Comparison of ENCODE assay signal across 24 cellular contexts in genomic region chr1:174000274-174000852, GRCh38. TPM values are rescaled to one million over a fixed set of nuclear protein-coding genes. Genes with fewer than 3 reads are reported as not detected.
A peak's percentile ranks its signal among the peaks of the same experiment; 100 is the strongest.
DNase-seq lines count a peak whose midpoint lies in the region; ATAC-seq, FAIRE-seq and TF ChIP-seq lines count a peak whose summit lies in the region.
"Had no signal": no experiment of that assay in that cellular context is flagged by ENCODE, and none has a peak within 500 bp of the region (broad histone marks: within the 10 kb centered on the region; RNA-seq: fewer than 3 reads in every experiment).

No MANE protein-coding gene starts in this region.

- H4K91ac ChIP-seq in IMR-90 (ENCODE audit: insufficient read depth, low read depth, low read length) = no peak overlapping the region

- H3K9me3 ChIP-seq in BE2C (no peaks in the 10 kb centered on the region), IMR-90 (ENCODE audit: control insufficient read depth, insufficient read depth, low read length) (no peaks in the 10 kb centered on the region), gastroesophageal sphincter (no peaks in the 10 kb centered on the region)
- H3K9me3 ChIP-seq: sigmoid colon, vagina had no signal

- no peak for FAIRE-seq in HTR-8/SVneo (lab: Jason Lieb, UNC)
- FAIRE-seq: GM12878, GM19239, kidney had no signal

- H3K18ac ChIP-seq in IMR-90 (ENCODE audit: low read depth, low read length) = no peak overlapping the region

- H2AFZ ChIP-seq in IMR-90 (replicated peaks; ENCODE audit: low read length, poor library complexity) = no peak overlapping the region
- H2AFZ ChIP-seq: GM23248, parathyroid adenoma had no signal

- no peak overlapping the region for H2BK120ac ChIP-seq in IMR-90 (ENCODE audit: low read depth, low read length)

- H4K8ac ChIP-seq in IMR-90 (ENCODE audit: low read depth in 2 of 2, low read length in 2 of 2) = no peak overlapping the region

- peak; percentile 17 for DNase-seq in BE2C
- DNase-seq in IMR-90 = peak; percentile 18
- DNase-seq in astrocyte of the spinal cord (ENCODE audit: low read depth, low spot score) = peak; percentile 21
- no peak for DNase-seq in NCI-H1105 treated with DMSO at 0.1 percent for 48 hours (lab: John Stamatoyannopoulos, UW)
- no peak for DNase-seq in stimulated activated CD4-positive, alpha-beta T cell treated with anti-CD3 and anti-CD28 coated beads, Interleukin-15, amount 100 ng/mL, for 24 hours
- DNase-seq in anterior cingulate cortex (lab: John Stamatoyannopoulos, UW) = no peak
- DNase-seq in HTR-8/SVneo (ENCODE audit: insufficient read length, low spot score) = no peak
- DNase-seq: activated CD4-positive, alpha-beta T cell treated with anti-CD3 and anti-CD28 coated beads, Interleukin-2, amount 50 U/mL, for 48 hours; aorta; GM23248; hypothalamus; KG1; kidney; naive B cell; NCI-H1694 treated with DMSO at 0.1 percent for 48 hours; NCI-H82; SHP77; sigmoid colon had no signal

- TF ChIP-seq RAD21 in IMR-90 (IDR thresholded peaks at IDR 0.05; ENCODE audit: low read length) = no peak

- CTCF ChIA-PET in IMR-90 (lab: Yijun Ruan, JAX) = interaction anchor here (0.6 kb wide), 1 partner anchor 91 kb away, joined by 5 read pairs; no protein-coding TSS in a partner anchor

- H2AK5ac ChIP-seq in IMR-90 (ENCODE audit: low read depth, low read length) = no peak overlapping the region

- H3K36me3 ChIP-seq in BE2C = no peaks in the 10 kb centered on the region; the same call in 1 of the 2 replicates
- peaks cover 8% of the 10 kb centered on the region for H3K36me3 ChIP-seq in IMR-90 (ENCODE audit: control insufficient read depth, insufficient read depth, low read length)
- H3K36me3 ChIP-seq in gastroesophageal sphincter = peaks cover 0 to 13% of the 10 kb centered on the region in 2 donors
- H3K36me3 ChIP-seq: sigmoid colon, vagina had no signal

- H3K27me3 ChIP-seq in BE2C (no peaks in the 10 kb centered on the region; the same call in 1 of the 2 replicates), IMR-90 (ENCODE audit: control insufficient read depth, insufficient read depth, low read length) (no peaks in the 10 kb centered on the region), gastroesophageal sphincter (no peaks in the 10 kb centered on the region)
- H3K27me3 ChIP-seq: BLaER1 treated with 17β-estradiol and CSF1 and Interleukin-3, amounts not matched to agents 10 nM and 100 nM; sigmoid colon; vagina had no signal

- H3K23ac ChIP-seq in IMR-90 (ENCODE audit: low read depth, low read length) = no peak overlapping the region

- dilution Hi-C loops in IMR-90 (cut with HindIII; ENCODE audit: low sequenced_read_pairs, unreplicated experiment) = no loop called here

- H2BK5ac ChIP-seq in IMR-90 (ENCODE audit: low read depth, low read length, poor library complexity, severe bottlenecking) = no peak overlapping the region

- H3K4me2 ChIP-seq in IMR-90 (ENCODE audit: low read depth, low read length) = no peak overlapping the region

- H2BK15ac ChIP-seq in IMR-90 (ENCODE audit: low read depth, low read length) = no peak overlapping the region

- no peak for TF ChIP-seq CTCF in BE2C (IDR thresholded peaks at IDR 0.05; ENCODE audit: low read depth, low read length)
- TF ChIP-seq CTCF in IMR-90 (conservative IDR thresholded peaks at IDR 0.05; ENCODE audit: low read depth, low read length) = no peak
- no peak for TF ChIP-seq CTCF in astrocyte of the spinal cord (IDR thresholded peaks at IDR 0.05; ENCODE audit: low read depth, low read length)
- TF ChIP-seq CTCF in gastroesophageal sphincter (IDR thresholded peaks at IDR 0.05) = no peak

- BruUV-seq in IMR-90 (replicated peaks; lab: Mats Ljungman, UMichigan) = no TSS peak

- peaks cover 17% of the 10 kb centered on the region for H3K9me1 ChIP-seq in IMR-90 (ENCODE audit: insufficient read depth, low read length)

- no peak overlapping the region for H2AK9ac ChIP-seq in IMR-90 (replicated peaks; ENCODE audit: low read depth, low read length, poor library complexity)

- intact Hi-C loops in IMR-90 (cut with micrococcal nuclease) = loop anchor here (2.0 to 10.0 kb wide), 2 partner anchors 16 to 214 kb away; no protein-coding TSS in a partner anchor

- no peak overlapping the region for H3K4ac ChIP-seq in IMR-90 (ENCODE audit: low read depth, low read length)

- no CpG with 5 or more reads among the region's 3 CpGs for WGBS in IMR-90 (ENCODE audit: extremely low coverage in 2 of 2, insufficient read length in 1 of 2), 2 experiments
- 25 to 54% methylated on average over 3 of the region's 3 CpGs for WGBS in gastroesophageal sphincter (ENCODE audit: low coverage in 1 of 2), 2 donors

- no peak overlapping the region for H3K27ac ChIP-seq in IMR-90 (ENCODE audit: insufficient read depth, low read length)
- peak overlapping the region in 3 of 4 donors; percentile 8 to 37 (median 20) for H3K27ac ChIP-seq in gastroesophageal sphincter
- H3K27ac ChIP-seq: GM23248, parathyroid adenoma, vagina had no signal

- ATAC-seq in IMR-90 (ENCODE audit: low read depth) (no peak), gastroesophageal sphincter (no peak)
- ATAC-seq: GM12878 had no signal

- no peak overlapping the region for H3K9ac ChIP-seq in IMR-90 (ENCODE audit: low read depth, low read length)
- H3K9ac ChIP-seq: BLaER1 treated with 17β-estradiol and CSF1 and Interleukin-3, amounts not matched to agents 10 nM and 100 nM; GM23248; parathyroid adenoma had no signal

- TF ChIP-seq POLR2A in IMR-90 (IDR thresholded peaks at IDR 0.05; ENCODE audit: low read depth, low read length) (no peak), gastroesophageal sphincter (IDR thresholded peaks at IDR 0.05) (no peak)

- H3K4me1 ChIP-seq in BE2C = peaks cover 21% of the 10 kb centered on the region
- H3K4me1 ChIP-seq in IMR-90 (ENCODE audit: control insufficient read depth, insufficient read depth, low read length) = peaks cover 18% of the 10 kb centered on the region
- peaks cover 17 to 88% (median 20%) of the 10 kb centered on the region in 3 donors for H3K4me1 ChIP-seq in gastroesophageal sphincter

- no peak overlapping the region for H3K14ac ChIP-seq in IMR-90 (replicated peaks; ENCODE audit: low read depth, low read length)

- H4K20me1 ChIP-seq in IMR-90 (ENCODE audit: insufficient read depth, low read length) = peaks cover 55% of the 10 kb centered on the region

- H3K79me1 ChIP-seq in IMR-90 (ENCODE audit: low read depth in 1 of 2, low read length in 2 of 2) = peaks cover 28 to 82% of the 10 kb centered on the region in 2 experiments

- POLR2A ChIA-PET in IMR-90 (lab: Charles Lee; ENCODE audit: unreplicated experiment) = no interaction called here

- H3K56ac ChIP-seq in IMR-90 (ENCODE audit: extremely low read depth, insufficient read depth, low read length) = no peak overlapping the region

- in situ Hi-C loops in IMR-90 (cut with MboI; ENCODE audit: low sequenced_read_pairs) (no loop called here), astrocyte of the spinal cord (cut with HindIII; ENCODE audit: low sequenced_read_pairs) (no loop called here)

- no peak for TF ChIP-seq EP300 in gastroesophageal sphincter (IDR thresholded peaks at IDR 0.05)

- H4K5ac ChIP-seq in IMR-90 (ENCODE audit: low read depth, low read length) = no peak overlapping the region

- peak overlapping the region; percentile 6 for H3K4me3 ChIP-seq in BE2C (ENCODE audit: low read depth, low read length)
- H3K4me3 ChIP-seq in IMR-90 (ENCODE audit: insufficient read depth, low read depth, low read length) = no peak overlapping the region
- H3K4me3 ChIP-seq in astrocyte of the spinal cord (ENCODE audit: low read depth, low read length) = no peak overlapping the region
- no peak overlapping the region for H3K4me3 ChIP-seq in gastroesophageal sphincter
- H3K4me3 ChIP-seq: BLaER1 treated with 17β-estradiol and CSF1 and Interleukin-3, amounts not matched to agents 10 nM and 100 nM; GM12878; GM23248; sigmoid colon; vagina had no signal

- no peak overlapping the region for H2BK20ac ChIP-seq in IMR-90 (ENCODE audit: low read depth, low read length)

TF ChIP-seq in IMR-90, 13 proteins besides CTCF, POLR2A, EP300 and RAD21:
- TF ChIP-seq CEBPB (IDR thresholded peaks at IDR 0.05; ENCODE audit: low read depth, low read length) (no peak), CHD1 (IDR thresholded peaks at IDR 0.05; ENCODE audit: low read depth, low read length) (no peak), NFE2L2 (IDR thresholded peaks at IDR 0.05; ENCODE audit: low read depth, low read length) (no peak), BHLHE40 (IDR thresholded peaks at IDR 0.05; ENCODE audit: low read depth, low read length) (no peak), SMC3 (IDR thresholded peaks at IDR 0.05; ENCODE audit: low read depth, low read length) (no peak), MAZ (IDR thresholded peaks at IDR 0.05; ENCODE audit: borderline replicate concordance, low read depth, low read length) (no peak), RCOR1 (IDR thresholded peaks at IDR 0.05; ENCODE audit: insufficient replicate concordance, low read length) (no peak), RFX5 (IDR thresholded peaks at IDR 0.05; ENCODE audit: low read depth, low read length) (no peak), USF2 (IDR thresholded peaks at IDR 0.05; ENCODE audit: low read depth, low read length) (no peak), FOS (IDR thresholded peaks at IDR 0.05; ENCODE audit: low read depth, low read length) (no peak)

RNA-seq across cellular contexts. Expression of gene RC3H1, which starts 21.8 kb away (rescaled TPM):
- 1.9 TPM for polyA plus RNA-seq in BE2C (2012; ENCODE audit: insufficient read depth, insufficient read length, low read depth)
- 26.1 and 39.3 TPM in 2 replicates for total RNA-seq in IMR-90 (2012; rRNA removed)
- polyA plus RNA-seq in IMR-90 (2012; rRNA removed) = 5.1 and 5.4 TPM in 2 replicates
- 2.0 and 7.1 TPM in 2 replicates for polyA plus RNA-seq in IMR-90 (2012; cell fraction: cytosol; rRNA removed)
- 1.6 and 13.7 TPM in 2 replicates for polyA plus RNA-seq in IMR-90 (2012; cell fraction: nucleus; rRNA removed; ENCODE audit: low replicate concordance)
- 10 to 100 TPM; 37.3 to 49.8 (median 40.4) TPM for total RNA-seq in gastroesophageal sphincter

Comparison
In these comparisons a context has a peak if more than half of its experiments do, and no peak if none do; other contexts are left out.
1. DNase-seq: peak in BE2C (single experiment), IMR-90 (single experiment) and astrocyte of the spinal cord (single experiment); none in NCI-H1105 treated with DMSO at 0.1 percent for 48 hours (single experiment), stimulated activated CD4-positive, alpha-beta T cell treated with anti-CD3 and anti-CD28 coated beads, Interleukin-15, amount 100 ng/mL, for 24 hours (single experiment), anterior cingulate cortex (0 of 58) and HTR-8/SVneo (single experiment).